In genomic region chr20:12596863-12597262, GRCh38 we compare ENCODE assay signal across 15 cellular contexts.
DNase-seq lines count a peak whose midpoint lies in the region; ATAC-seq and TF ChIP-seq lines count a peak whose summit lies in the region.
"Had no signal": no experiment of that assay in that cellular context is flagged by ENCODE, and none has a peak within 500 bp of the region (broad histone marks: within the 10 kb centered on the region; RNA-seq: fewer than 3 reads in every experiment).

No MANE protein-coding gene starts in this region.

- H3K27me3 ChIP-seq in A673 (replicated peaks; ENCODE audit: insufficient read depth, low read depth, low read length, poor library complexity) (no peaks in the 10 kb centered on the region), KMS-11 (ENCODE audit: insufficient read depth, low read depth) (no peaks in the 10 kb centered on the region), endodermal cell (ENCODE audit: control insufficient read depth, insufficient read depth, low read length, poor library complexity, severe bottlenecking) (no peaks in the 10 kb centered on the region)

- DNase-seq in A673 (ENCODE audit: low spot score): no peak
- no peak for DNase-seq in endodermal cell
- no peak for DNase-seq in NOMO-1 (lab: John Stamatoyannopoulos, UW; ENCODE audit: unreplicated experiment in 2 of 2)
- DNase-seq in GF-D8 (lab: John Stamatoyannopoulos, UW): no peak
- DNase-seq: CD4-positive, CD25-positive, alpha-beta regulatory T cell; CD8-positive, alpha-beta T cell; DMS 273 treated with DMSO at 0.1 percent for 48 hours; DMS79; EL; GDM1; H9 had no signal

- H3K4me3 ChIP-seq in A673 (ENCODE audit: low read depth, low read length, poor library complexity, severe bottlenecking) (no peak overlapping the region), KMS-11 (IDR thresholded peaks at IDR 0.05; ENCODE audit: insufficient read depth, low read depth, low read length) (no peak overlapping the region), endodermal cell (ENCODE audit: low read length) (no peak overlapping the region)

- H3K4me1 Mint-ChIP-seq in endodermal cell: peaks cover 8% of the 10 kb centered on the region
- H3K4me1 Mint-ChIP-seq: CD4-positive, CD25-positive, alpha-beta regulatory T cell had no signal

- no TSS peak for BruUV-seq in A673 (replicated peaks; lab: Mats Ljungman, UMichigan)

- no peak overlapping the region for H3K9ac ChIP-seq in KMS-11
- H3K9ac ChIP-seq in endodermal cell (ENCODE audit: extremely low read depth, low read length, poor library complexity, severe bottlenecking): no peak overlapping the region

- H4K20me1 ChIP-seq in KMS-11 (ENCODE audit: insufficient read depth): no peaks in the 10 kb centered on the region

- H2AFZ ChIP-seq in KMS-11 (ENCODE audit: low read depth): 0 out of 2 replicates have a peak overlapping the region, but pooled peaks have one; percentile 18

- no peaks in the 10 kb centered on the region for H3K9me3 Mint-ChIP-seq in endodermal cell
- H3K9me3 Mint-ChIP-seq: H9 had no signal

- no peaks in the 10 kb centered on the region for H3K36me3 ChIP-seq in A673 (ENCODE audit: insufficient read depth, low read length, poor library complexity, severe bottlenecking)
- H3K36me3 ChIP-seq in KMS-11 (ENCODE audit: insufficient read depth): no peaks in the 10 kb centered on the region
- no peaks in the 10 kb centered on the region for H3K36me3 ChIP-seq in endodermal cell (ENCODE audit: control insufficient read depth, insufficient read depth, low read length)

- H3K36me3 Mint-ChIP-seq in endodermal cell (ENCODE audit: low read depth): no peaks in the 10 kb centered on the region
- H3K36me3 Mint-ChIP-seq: CD4-positive, CD25-positive, alpha-beta regulatory T cell; CD8-positive, alpha-beta T cell had no signal

- H3K4me2 ChIP-seq in KMS-11: no peak overlapping the region

- intact Hi-C loops in A673 (cut with micrococcal nuclease; ENCODE audit: unreplicated experiment): no loop called here

- no peak for TF ChIP-seq CTCF in A673 (conservative IDR thresholded peaks at IDR 0.05; ENCODE audit: low read depth, low read length)
- no peak for TF ChIP-seq CTCF in KMS-11 (conservative IDR thresholded peaks at IDR 0.05; ENCODE audit: low read depth, low read length)
- no peak for TF ChIP-seq CTCF in endodermal cell (conservative IDR thresholded peaks at IDR 0.05)

- ATAC-seq in HG02610 (IDR thresholded peaks at IDR 0.05; ENCODE audit: unreplicated experiment): no peak
- ATAC-seq: CD8-positive, alpha-beta T cell; HCT116 had no signal

- H3K27ac ChIP-seq in A673 (ENCODE audit: low read depth, low read length, poor library complexity, severe bottlenecking) (peak overlapping the region; percentile 41), KMS-11 (no peak overlapping the region), endodermal cell (ENCODE audit: low read depth, low read length) (no peak overlapping the region)
- H3K27ac ChIP-seq: C4-2B had no signal

- H3K27ac Mint-ChIP-seq in endodermal cell: peak overlapping the region; percentile 37
- H3K27ac Mint-ChIP-seq: CD4-positive, CD25-positive, alpha-beta regulatory T cell; CD8-positive, alpha-beta T cell had no signal

- POLR2A ChIA-PET in A673 (lab: Charles Lee; ENCODE audit: low non-redundant PET): no interaction called here

- no peaks in the 10 kb centered on the region for H3K27me3 Mint-ChIP-seq in endodermal cell (ENCODE audit: insufficient read depth)
- H3K27me3 Mint-ChIP-seq: CD4-positive, CD25-positive, alpha-beta regulatory T cell had no signal

- CTCF ChIA-PET in A673 (lab: Charles Lee): no interaction called here

- H3K4me3 Mint-ChIP-seq in endodermal cell: no peak overlapping the region
- H3K4me3 Mint-ChIP-seq: CD4-positive, CD25-positive, alpha-beta regulatory T cell; CD8-positive, alpha-beta T cell; H9 had no signal

- peaks cover 21% of the 10 kb centered on the region for H3K4me1 ChIP-seq in A673 (ENCODE audit: insufficient read depth, low read length, poor library complexity, severe bottlenecking)
- H3K4me1 ChIP-seq in KMS-11 (ENCODE audit: low read depth, poor library complexity, severe bottlenecking): peaks cover 30% of the 10 kb centered on the region
- H3K4me1 ChIP-seq in endodermal cell (ENCODE audit: control insufficient read depth, insufficient read depth, low read length): no peaks in the 10 kb centered on the region

- H3K9me3 ChIP-seq in A673 (ENCODE audit: low read depth, low read length, poor library complexity, severe bottlenecking) (no peaks in the 10 kb centered on the region), endodermal cell (ENCODE audit: control insufficient read depth, low read length) (no peaks in the 10 kb centered on the region)

- whole genome bisulfite sequencing in endodermal cell (ENCODE audit: insufficient coverage in 1 of 2, insufficient read length in 1 of 2), 2 experiments: 88 to 100% methylated on average over 2 of the region's 2 CpGs

- no peaks in the 10 kb centered on the region for H3K79me2 ChIP-seq in KMS-11 (ENCODE audit: insufficient read depth, low read depth)
